Comparison of ENCODE assay signal across 13 cellular contexts in the genomic region with DNA sequence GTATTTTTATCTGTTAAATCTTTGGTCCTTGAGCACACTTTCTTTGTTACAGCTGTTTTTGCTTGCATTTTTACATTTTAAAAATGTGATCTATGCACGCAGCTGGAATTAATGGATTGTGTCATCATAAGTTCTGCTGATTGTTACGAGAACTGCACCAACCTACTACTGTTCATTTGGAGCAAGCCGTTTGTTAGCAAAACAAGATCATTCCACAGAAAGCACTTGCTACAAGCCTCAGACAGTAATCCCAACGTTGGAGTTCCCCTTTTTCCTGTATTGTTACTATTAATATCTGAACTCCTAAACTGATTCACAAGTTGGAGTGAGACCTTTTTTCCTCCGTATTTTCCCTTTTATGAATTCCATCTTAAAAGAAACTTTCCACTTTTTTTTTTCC. TPM values are rescaled to one million over a fixed set of nuclear protein-coding genes. Genes with fewer than 3 reads are reported as not detected.
A peak's percentile ranks its signal among the peaks of the same experiment; 100 is the strongest.
DNase-seq lines count a peak whose midpoint lies in the region; ATAC-seq and TF ChIP-seq lines count a peak whose summit lies in the region.
"Had no signal": no experiment of that assay in that cellular context is flagged by ENCODE, and none has a peak within 500 bp of the region (broad histone marks: within the 10 kb centered on the region; RNA-seq: fewer than 3 reads in every experiment).

No MANE protein-coding gene starts in this region.

- 6 to 8% methylated on average over 5 of the region's 5 CpGs for WGBS in tibial nerve, 2 donors

- H3K4me1 ChIP-seq in colonic mucosa (peaks cover under 1% of the 10 kb centered on the region), mucosa of stomach (ENCODE audit: control insufficient read depth, insufficient read depth, low read length) (peaks cover 3% of the 10 kb centered on the region), tibial nerve (peaks cover 0 to 62% (median 16%) of the 10 kb centered on the region in 4 donors)

- H3K9me3 ChIP-seq in colonic mucosa = no peaks in the 10 kb centered on the region
- no peaks in the 10 kb centered on the region for H3K9me3 ChIP-seq in mucosa of stomach (ENCODE audit: control insufficient read depth, low read length)
- no peaks in the 10 kb centered on the region for H3K9me3 ChIP-seq in tibial nerve

- no peak for ATAC-seq in HG03439 (IDR thresholded peaks at IDR 0.05; ENCODE audit: unreplicated experiment)
- ATAC-seq: activated CD8-positive, alpha-beta T cell treated with anti-CD3 and anti-CD28 coated beads, Interleukin-2, amount 10 ng/mL, durations not matched to agents 7 days and 5 days; T-cell had no signal

- TF ChIP-seq EP300 in tibial nerve (IDR thresholded peaks at IDR 0.05) = peak in 1 of 2 donors; percentile 36

- H3K36me3 ChIP-seq in colonic mucosa (no peaks in the 10 kb centered on the region), mucosa of stomach (ENCODE audit: control insufficient read depth, insufficient read depth, low read length) (peaks cover 10% of the 10 kb centered on the region), tibial nerve (peaks cover 0 to 6% (median 0%) of the 10 kb centered on the region in 3 donors)

- peak; percentile 11 for DNase-seq in NCI-H748 (lab: John Stamatoyannopoulos, UW; ENCODE audit: unreplicated experiment)
- no peak for DNase-seq in NCI-H748 treated with DMSO at 0.1 percent for 48 hours (lab: John Stamatoyannopoulos, UW)
- no peak for DNase-seq in colonic mucosa
- DNase-seq in tibial nerve (ENCODE audit: low spot score in 2 of 2) = no peak
- DNase-seq in SHP77 treated with DMSO at 0.1 percent for 48 hours (lab: John Stamatoyannopoulos, UW) = no peak
- no peak for DNase-seq in pons (ENCODE audit: low spot score)
- DNase-seq: activated CD8-positive, alpha-beta T cell treated with anti-CD3 and anti-CD28 coated beads, Interleukin-2, amount 10 ng/mL, durations not matched to agents 7 days and 5 days; activated naive CD8-positive, alpha-beta T cell treated with anti-CD3 and anti-CD28 coated beads, Interleukin-2, amount 10 ng/mL, durations not matched to agents 7 days and 5 days; T-cell had no signal

- H3K4me3 ChIP-seq in colonic mucosa (peak overlapping the region; percentile 61), mucosa of stomach (ENCODE audit: low read length) (no peak overlapping the region), tibial nerve (peak overlapping the region; percentile 10 to 82 (median 70))

- TF ChIP-seq CTCF in colonic mucosa (IDR thresholded peaks at IDR 0.05) (no peak), tibial nerve (IDR thresholded peaks at IDR 0.05) (no peak)

- no peaks in the 10 kb centered on the region for H3K27me3 ChIP-seq in colonic mucosa
- no peaks in the 10 kb centered on the region for H3K27me3 ChIP-seq in mucosa of stomach (ENCODE audit: control insufficient read depth, insufficient read depth, low read length)
- no peaks in the 10 kb centered on the region for H3K27me3 ChIP-seq in tibial nerve

- intact Hi-C loops in colonic mucosa (cut with DNase I) = loop anchor here (10.0 kb wide), 1 partner anchor 236 kb away; no protein-coding TSS in a partner anchor

- H3K27ac ChIP-seq in colonic mucosa (no peak overlapping the region), tibial nerve (peak overlapping the region in 2 of 4 donors; percentile 97 to 98)
- H3K27ac ChIP-seq: 22Rv1, parathyroid adenoma had no signal

- H3K9ac ChIP-seq in colonic mucosa (ENCODE audit: low read depth in 2 of 2, low read length in 2 of 2) (no peak overlapping the region), mucosa of stomach (ENCODE audit: low read length) (peak overlapping the region; percentile 84)
- H3K9ac ChIP-seq: parathyroid adenoma had no signal

- no peak for TF ChIP-seq POLR2A in tibial nerve (IDR thresholded peaks at IDR 0.05)

RNA-seq across cellular contexts. Expression of a gene that starts 3.5 kb away (rescaled TPM):
- total RNA-seq in colonic mucosa (10 to 100 TPM; 20.1 to 32.8 TPM), tibial nerve (10 to 100 TPM; 12.3 to 28.4 (median 22.0) TPM)
